ENCODE assay signal across 8 cellular contexts in the genomic region with DNA sequence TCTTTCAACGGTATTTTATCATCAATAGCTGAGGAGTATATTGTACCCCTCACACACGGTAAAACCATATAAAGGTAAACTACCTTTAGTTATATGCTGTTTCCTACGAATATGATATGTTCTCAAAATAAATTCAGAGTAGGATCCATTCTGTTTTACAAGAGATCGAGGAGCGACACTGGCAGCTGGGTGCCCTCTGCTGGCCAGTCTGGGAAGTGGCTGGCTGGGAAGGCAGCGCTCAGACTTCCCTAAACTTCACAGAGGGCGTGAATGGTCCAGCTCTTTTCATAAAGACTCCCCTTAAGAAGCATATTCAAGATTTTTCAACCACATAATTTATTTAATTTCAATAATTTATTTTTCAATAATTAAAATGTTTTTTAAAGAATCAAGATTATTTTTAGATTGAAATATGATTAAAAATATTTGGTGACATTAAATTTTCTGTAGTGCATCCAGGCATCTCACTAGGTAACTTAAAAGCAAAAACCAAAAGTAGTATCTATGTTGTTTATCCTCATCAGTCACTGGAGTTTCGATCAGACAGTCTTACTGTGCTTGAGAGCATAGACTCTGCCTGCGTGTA.
A peak's percentile ranks its signal among the peaks of the same experiment; 100 is the strongest.
DNase-seq lines count a peak whose midpoint lies in the region; ATAC-seq and TF ChIP-seq lines count a peak whose summit lies in the region.

No MANE protein-coding gene starts in this region.

- ATAC-seq in GM19023 (IDR thresholded peaks at IDR 0.05; ENCODE audit: unreplicated experiment) (peak; percentile 83), HG03159 (IDR thresholded peaks at IDR 0.05; ENCODE audit: unreplicated experiment) (peak; percentile 86)

- no peaks in the 10 kb centered on the region for H3K36me3 Mint-ChIP-seq in neural crest cell (ENCODE audit: low read depth)

- no peaks in the 10 kb centered on the region for H3K9me3 Mint-ChIP-seq in neural crest cell

- peak overlapping the region; percentile 54 for H3K4me3 Mint-ChIP-seq in neural crest cell

- H3K27ac Mint-ChIP-seq in neural crest cell (ENCODE audit: unreplicated experiment), result no peak overlapping the region

- peak; percentile 63 for DNase-seq in CD1c-positive myeloid dendritic cell (ENCODE audit: extremely low spot score)
- DNase-seq in NOMO-1 treated with DMSO at 0.1 percent for 48 hours (lab: John Stamatoyannopoulos, UW; ENCODE audit: unreplicated experiment), result peak; percentile 41
- DNase-seq in activated T-cell treated with anti-CD3 and anti-CD28 coated beads for 48 hours (ENCODE audit: low read depth), result peak; percentile 49
- DNase-seq in fibroblast of peridontal ligament (ENCODE audit: extremely low read depth), result peak; percentile 32
- peak; percentile 75 for DNase-seq in neural crest cell (ENCODE audit: low read depth, low spot score)
- peak; percentile 89 for DNase-seq in superior temporal gyrus (ENCODE audit: extremely low spot score)

- peaks cover 30% of the 10 kb centered on the region for H3K4me1 Mint-ChIP-seq in neural crest cell

- H3K27me3 Mint-ChIP-seq in neural crest cell (ENCODE audit: low read depth), result peaks cover 38% of the 10 kb centered on the region

- TF ChIP-seq CTCF in neural crest cell (conservative IDR thresholded peaks at IDR 0.05), result peak; percentile 99

Comparison
In these comparisons a context has a peak if more than half of its experiments do, and no peak if none do; other contexts are left out.
1. Peak in every context shown above with its lines: DNase-seq and ATAC-seq.
2. DNase-seq: peak in every context shown above with its lines; median percentile 89 in superior temporal gyrus; 75 in neural crest cell; 63 in CD1c-positive myeloid dendritic cell; 49 in activated T-cell treated with anti-CD3 and anti-CD28 coated beads for 48 hours; 41 in NOMO-1 treated with DMSO at 0.1 percent for 48 hours; 32 in fibroblast of peridontal ligament.